In the genomic region with DNA sequence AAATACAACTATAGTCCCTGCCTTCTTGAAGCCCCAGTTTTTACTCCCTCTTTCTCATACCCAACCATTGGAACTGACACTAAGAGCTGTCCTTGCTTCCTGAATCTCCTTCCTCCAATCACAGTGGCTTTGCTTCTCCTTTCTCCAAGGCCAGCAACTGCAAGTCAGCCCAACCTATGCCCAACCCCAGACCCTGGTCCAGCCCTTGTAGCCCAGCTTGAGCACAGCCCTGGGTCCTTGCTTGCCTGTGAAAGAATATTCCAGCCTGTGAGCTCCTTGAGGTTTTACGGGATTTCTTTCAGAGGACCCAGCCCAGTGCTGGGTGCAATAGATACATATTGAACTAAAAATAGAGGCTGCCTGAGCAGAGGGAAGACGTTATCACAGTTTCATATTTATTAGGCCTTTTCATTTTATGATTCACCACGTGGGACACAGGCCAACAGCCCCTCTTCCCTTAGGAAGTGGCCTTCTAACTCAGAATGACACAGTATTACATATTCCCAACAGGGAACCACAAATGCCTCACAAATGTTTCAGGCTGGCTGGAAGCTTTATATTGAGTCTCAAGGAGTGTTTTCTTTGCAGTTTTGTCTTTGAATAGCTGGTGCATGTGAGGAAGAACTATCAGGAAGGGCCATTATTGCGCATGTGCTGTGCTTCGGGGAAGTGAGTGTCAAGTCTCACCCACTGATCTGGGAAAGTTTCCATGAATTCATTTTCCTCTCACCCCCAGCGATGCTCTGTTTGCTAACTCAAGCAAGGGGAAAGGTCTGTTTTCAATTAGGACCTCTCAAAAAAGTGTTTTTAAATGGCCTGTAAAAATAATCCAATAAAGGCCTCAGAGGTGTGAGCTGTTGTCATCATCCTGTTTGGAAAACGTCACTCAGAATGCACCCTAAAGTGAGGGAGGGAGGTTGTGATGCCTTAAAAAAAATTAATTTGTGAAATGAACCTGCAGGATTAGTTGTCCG, we compare ENCODE assay signal across 10 cellular contexts.
DNase-seq lines count a peak whose midpoint lies in the region; ATAC-seq, FAIRE-seq and TF ChIP-seq lines count a peak whose summit lies in the region.
"Had no signal": no experiment of that assay in that cellular context is flagged by ENCODE, and none has a peak within 500 bp of the region (broad histone marks: within the 10 kb centered on the region; RNA-seq: fewer than 3 reads in every experiment).

No MANE protein-coding gene starts in this region.

- H3K4me3 Mint-ChIP-seq in MCF 10A (ENCODE audit: unreplicated experiment), result no peak overlapping the region
- H3K4me3 Mint-ChIP-seq: activated T-helper 1 cell treated with anti-CD3 and anti-CD28 coated beads, Interleukin-12 subunit alpha, Interleukin-12 subunit beta, Interleukin-2, Interleukin-4 antibody, amounts not matched to agents 30 ng/mL and 10 ng/mL and 1 ng/mL, durations not matched to agents 14 hours and 24 hours and 36 hours had no signal

- 48% methylated on average over 8 of the region's 8 CpGs for WGBS in suprapubic skin

- CTCF ChIA-PET in MCF 10A (lab: Yijun Ruan, JAX), result interaction anchor here (0.5 to 6.3 kb wide), 5 partner anchors 10 to 141 kb away, joined by 3 to 62 read pairs (median 3); no protein-coding TSS in a partner anchor

- no peak for ATAC-seq in HG02970 (IDR thresholded peaks at IDR 0.05; ENCODE audit: low FRiP score, unreplicated experiment)

- H3K9me3 Mint-ChIP-seq in MCF 10A (ENCODE audit: unreplicated experiment), result no peaks in the 10 kb centered on the region
- H3K9me3 Mint-ChIP-seq: activated T-helper 1 cell treated with anti-CD3 and anti-CD28 coated beads, Interleukin-12 subunit alpha, Interleukin-12 subunit beta, Interleukin-2, Interleukin-4 antibody, amounts not matched to agents 30 ng/mL and 10 ng/mL and 1 ng/mL, durations not matched to agents 14 hours and 24 hours and 36 hours had no signal

- H3K36me3 Mint-ChIP-seq in MCF 10A (ENCODE audit: insufficient read depth, unreplicated experiment), result no peaks in the 10 kb centered on the region

- no peaks in the 10 kb centered on the region for H3K27me3 Mint-ChIP-seq in MCF 10A (ENCODE audit: insufficient read depth, unreplicated experiment)

- no peaks in the 10 kb centered on the region for H3K27me3 ChIP-seq in suprapubic skin

- DNase-seq in HT1080 (ENCODE audit: low read depth) (peak; percentile 88), MCF 10A (ENCODE audit: unreplicated experiment) (peak; percentile 29), kidney (peak; percentile 78), suprapubic skin (ENCODE audit: low spot score in 2 of 2) (peak in 1 of 2 donors; percentile 70), GM19239 (ENCODE audit: insufficient read length, low spot score) (no peak)
- DNase-seq in activated effector memory CD4-positive, alpha-beta T cell treated with Interleukin-2 at 50 U/mL for 16 hours, result no peak
- no peak for DNase-seq in activated naive CD4-positive, alpha-beta T cell treated with anti-CD3 and anti-CD28 coated beads, Interleukin-2, amount 50 U/mL, for 16 hours
- DNase-seq: GOT3 had no signal

- intact Hi-C loops in MCF 10A (cut with micrococcal nuclease), result no loop called here
- intact Hi-C loops in kidney (cut with DNase I), result no loop called here

- no peak for TF ChIP-seq EP300 in suprapubic skin (IDR thresholded peaks at IDR 0.05)

- H3K4me1 ChIP-seq in kidney (ENCODE audit: control insufficient read depth in 1 of 2, insufficient read depth in 1 of 2, low read depth in 1 of 2, low read length in 2 of 2) (no peaks in the 10 kb centered on the region), suprapubic skin (peaks cover 15% of the 10 kb centered on the region)

- H3K4me3 ChIP-seq in kidney (ENCODE audit: low read length in 2 of 2) (no peak overlapping the region), suprapubic skin (no peak overlapping the region)

- FAIRE-seq in kidney (lab: Jason Lieb, UNC), result no peak
- no peak for FAIRE-seq in GM19239 (lab: Jason Lieb, UNC)

- H3K4me1 Mint-ChIP-seq in MCF 10A (ENCODE audit: insufficient read depth, unreplicated experiment), result no peaks in the 10 kb centered on the region

- POLR2A ChIA-PET in MCF 10A (lab: Yijun Ruan, JAX), result no interaction called here

- no TSS peak for BruUV-seq in MCF 10A (replicated peaks; lab: Mats Ljungman, UMichigan)

- no peak for TF ChIP-seq CTCF in MCF 10A (IDR thresholded peaks at IDR 0.05; ENCODE audit: unreplicated experiment)
- TF ChIP-seq CTCF in kidney (IDR thresholded peaks at IDR 0.05; ENCODE audit: borderline replicate concordance, extremely low read depth, insufficient read depth), result no peak
- no peak for TF ChIP-seq CTCF in suprapubic skin (IDR thresholded peaks at IDR 0.05)

- TF ChIP-seq POLR2A in suprapubic skin (IDR thresholded peaks at IDR 0.05), result no peak

- no peak overlapping the region for H3K9ac ChIP-seq in kidney (ENCODE audit: low read length in 2 of 2)

- H3K36me3 ChIP-seq in kidney (ENCODE audit: control insufficient read depth in 1 of 2, insufficient read depth in 2 of 2, low read length in 2 of 2) (no peaks in the 10 kb centered on the region), suprapubic skin (no peaks in the 10 kb centered on the region)

- H3K9me3 ChIP-seq in kidney (ENCODE audit: control insufficient read depth in 1 of 2, low read length in 2 of 2) (no peaks in the 10 kb centered on the region), suprapubic skin (no peaks in the 10 kb centered on the region)

- H3K27ac Mint-ChIP-seq in MCF 10A (ENCODE audit: low read depth, unreplicated experiment), result no peak overlapping the region
- H3K27ac Mint-ChIP-seq: activated T-helper 1 cell treated with anti-CD3 and anti-CD28 coated beads, Interleukin-12 subunit alpha, Interleukin-12 subunit beta, Interleukin-2, Interleukin-4 antibody, amounts not matched to agents 30 ng/mL and 10 ng/mL and 1 ng/mL, durations not matched to agents 14 hours and 24 hours and 36 hours had no signal

- H3K27ac ChIP-seq in kidney (ENCODE audit: low read depth in 2 of 2, low read length in 2 of 2) (peak overlapping the region in 1 of 2 donors; percentile 66), suprapubic skin (peak overlapping the region; percentile 75)

Comparison
In these comparisons a context has a peak if more than half of its experiments do, and no peak if none do; other contexts are left out.
1. DNase-seq: peak in HT1080 (single experiment), MCF 10A (single experiment) and kidney (single experiment); none in activated effector memory CD4-positive, alpha-beta T cell treated with Interleukin-2 at 50 U/mL for 16 hours (single experiment), activated naive CD4-positive, alpha-beta T cell treated with anti-CD3 and anti-CD28 coated beads, Interleukin-2, amount 50 U/mL, for 16 hours (single experiment) and GM19239 (single experiment).